Comparison of ENCODE assay signal across 1 cellular context in genomic region chr2:132424526-132425121, GRCh38.
A peak's percentile ranks its signal among the peaks of the same experiment; 100 is the strongest.
TF ChIP-seq lines count a peak whose summit lies in the region.

No MANE protein-coding gene starts in this region.

TF ChIP-seq in HepG2, 621 proteins besides CTCF, POLR2A, EP300 and RAD21 (continued from another document):
- TF ChIP-seq PRDM10 (CRISPR knock-in tag; IDR thresholded peaks at IDR 0.05; ENCODE audit: low read depth) (peak; percentile 84), ZNF124 (CRISPR knock-in tag; IDR thresholded peaks at IDR 0.05) (no peak), SNRNP70 (IDR thresholded peaks at IDR 0.05; ENCODE audit: low read depth, low read length) (no peak), ZNF788 (CRISPR knock-in tag; IDR thresholded peaks at IDR 0.05; ENCODE audit: borderline replicate concordance) (peak; percentile 35; the same call in 1 of the 2 replicates), FOXP1 (IDR thresholded peaks at IDR 0.05) (no peak), FOXP1 (CRISPR knock-in tag; IDR thresholded peaks at IDR 0.05) (0 out of 2 replicates have a peak, but pooled peaks have one; percentile 30), ZSCAN31 (CRISPR knock-in tag; IDR thresholded peaks at IDR 0.05; ENCODE audit: low read depth) (0 out of 2 replicates have a peak, but pooled peaks have one; percentile 29), KAT8 (CRISPR knock-in tag; IDR thresholded peaks at IDR 0.05) (0 out of 2 replicates have a peak, but pooled peaks have one; percentile 14), HNF4G (IDR thresholded peaks at IDR 0.05; ENCODE audit: borderline replicate concordance, low read depth, low read length) (peak; percentile 59; the same call in 1 of the 2 replicates), HNF4G (CRISPR knock-in tag; IDR thresholded peaks at IDR 0.05; ENCODE audit: borderline replicate concordance, low read depth) (no peak), HDAC2 (CRISPR knock-in tag; IDR thresholded peaks at IDR 0.05) (0 out of 2 replicates have a peak, but pooled peaks have one; percentile 25), ZNF567 (CRISPR knock-in tag; IDR thresholded peaks at IDR 0.05; ENCODE audit: borderline replicate concordance) (0 out of 2 replicates have a peak, but pooled peaks have one; percentile 24), ZFY (CRISPR knock-in tag; IDR thresholded peaks at IDR 0.05) (no peak), RBM39 (IDR thresholded peaks at IDR 0.05; ENCODE audit: low read depth, low read length, poor library complexity, severe bottlenecking) (no peak), TBX2 (CRISPR knock-in tag; IDR thresholded peaks at IDR 0.05; ENCODE audit: borderline replicate concordance) (peak; percentile 45; the same call in 1 of the 2 replicates), PHF8 (CRISPR knock-in tag; IDR thresholded peaks at IDR 0.05) (peak; percentile 38; the same call in 1 of the 2 replicates), ZNF747 (CRISPR knock-in tag; IDR thresholded peaks at IDR 0.05; ENCODE audit: borderline replicate concordance) (0 out of 2 replicates have a peak, but pooled peaks have one; percentile 46), SALL1 (CRISPR knock-in tag; IDR thresholded peaks at IDR 0.05) (peak; percentile 41), ZNF772 (CRISPR knock-in tag; IDR thresholded peaks at IDR 0.05) (0 out of 2 replicates have a peak, but pooled peaks have one; percentile 43), GATAD2A (CRISPR knock-in tag; IDR thresholded peaks at IDR 0.05) (0 out of 2 replicates have a peak, but pooled peaks have one; percentile 18), SAP130 (CRISPR knock-in tag; IDR thresholded peaks at IDR 0.05; ENCODE audit: low read depth) (0 out of 2 replicates have a peak, but pooled peaks have one; percentile 25), MIXL1 (CRISPR knock-in tag; IDR thresholded peaks at IDR 0.05) (no peak), ZNF780A (CRISPR knock-in tag; IDR thresholded peaks at IDR 0.05) (no peak), U2AF2 (IDR thresholded peaks at IDR 0.05; ENCODE audit: low read depth, low read length) (no peak), TOPORS (CRISPR knock-in tag; IDR thresholded peaks at IDR 0.05) (0 out of 2 replicates have a peak, but pooled peaks have one; percentile 22), WIZ (CRISPR knock-in tag; IDR thresholded peaks at IDR 0.05) (no peak), ZMYM2 (CRISPR knock-in tag; IDR thresholded peaks at IDR 0.05) (0 out of 2 replicates have a peak, but pooled peaks have one; percentile 30), ZNF264 (CRISPR knock-in tag; IDR thresholded peaks at IDR 0.05) (no peak), SOX6 (IDR thresholded peaks at IDR 0.05) (no peak), SOX6 (CRISPR knock-in tag; IDR thresholded peaks at IDR 0.05) (peak; percentile 48; the same call in 1 of the 2 replicates), ZNF614 (CRISPR knock-in tag; IDR thresholded peaks at IDR 0.05; ENCODE audit: borderline replicate concordance) (no peak), CHCHD3 (CRISPR knock-in tag; IDR thresholded peaks at IDR 0.05) (no peak), MIER2 (CRISPR knock-in tag; IDR thresholded peaks at IDR 0.05) (0 out of 2 replicates have a peak, but pooled peaks have one; percentile 27), CEBPB (IDR thresholded peaks at IDR 0.05; ENCODE audit: borderline replicate concordance, low read depth, low read length) (peak; percentile 37; the same call in 1 of the 2 replicates), TEAD3 (CRISPR knock-in tag; optimal IDR thresholded peaks at IDR 0.05; ENCODE audit: borderline replicate concordance) (peak; percentile 48), POGZ (CRISPR knock-in tag; IDR thresholded peaks at IDR 0.05) (peak; percentile 23; the same call in 1 of the 2 replicates), ZNF644 (CRISPR knock-in tag; IDR thresholded peaks at IDR 0.05; ENCODE audit: low read depth) (peak; percentile 83), RXRB (CRISPR knock-in tag; IDR thresholded peaks at IDR 0.05; ENCODE audit: borderline replicate concordance) (0 out of 2 replicates have a peak, but pooled peaks have one; percentile 9), ZNF292 (CRISPR knock-in tag; IDR thresholded peaks at IDR 0.05; ENCODE audit: borderline replicate concordance, low read depth) (0 out of 2 replicates have a peak, but pooled peaks have one; percentile 50), GABPB1 (CRISPR knock-in tag; IDR thresholded peaks at IDR 0.05) (no peak), HNF4A (CRISPR knock-in tag; IDR thresholded peaks at IDR 0.05) (peak; percentile 59; the same call in 1 of the 2 replicates)
- TF ChIP-seq, protein P1, sequence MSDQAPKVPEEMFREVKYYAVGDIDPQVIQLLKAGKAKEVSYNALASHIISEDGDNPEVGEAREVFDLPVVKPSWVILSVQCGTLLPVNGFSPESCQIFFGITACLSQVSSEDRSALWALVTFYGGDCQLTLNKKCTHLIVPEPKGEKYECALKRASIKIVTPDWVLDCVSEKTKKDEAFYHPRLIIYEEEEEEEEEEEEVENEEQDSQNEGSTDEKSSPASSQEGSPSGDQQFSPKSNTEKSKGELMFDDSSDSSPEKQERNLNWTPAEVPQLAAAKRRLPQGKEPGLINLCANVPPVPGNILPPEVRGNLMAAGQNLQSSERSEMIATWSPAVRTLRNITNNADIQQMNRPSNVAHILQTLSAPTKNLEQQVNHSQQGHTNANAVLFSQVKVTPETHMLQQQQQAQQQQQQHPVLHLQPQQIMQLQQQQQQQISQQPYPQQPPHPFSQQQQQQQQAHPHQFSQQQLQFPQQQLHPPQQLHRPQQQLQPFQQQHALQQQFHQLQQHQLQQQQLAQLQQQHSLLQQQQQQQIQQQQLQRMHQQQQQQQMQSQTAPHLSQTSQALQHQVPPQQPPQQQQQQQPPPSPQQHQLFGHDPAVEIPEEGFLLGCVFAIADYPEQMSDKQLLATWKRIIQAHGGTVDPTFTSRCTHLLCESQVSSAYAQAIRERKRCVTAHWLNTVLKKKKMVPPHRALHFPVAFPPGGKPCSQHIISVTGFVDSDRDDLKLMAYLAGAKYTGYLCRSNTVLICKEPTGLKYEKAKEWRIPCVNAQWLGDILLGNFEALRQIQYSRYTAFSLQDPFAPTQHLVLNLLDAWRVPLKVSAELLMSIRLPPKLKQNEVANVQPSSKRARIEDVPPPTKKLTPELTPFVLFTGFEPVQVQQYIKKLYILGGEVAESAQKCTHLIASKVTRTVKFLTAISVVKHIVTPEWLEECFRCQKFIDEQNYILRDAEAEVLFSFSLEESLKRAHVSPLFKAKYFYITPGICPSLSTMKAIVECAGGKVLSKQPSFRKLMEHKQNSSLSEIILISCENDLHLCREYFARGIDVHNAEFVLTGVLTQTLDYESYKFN (CRISPR knock-in tag; conservative IDR thresholded peaks at IDR 0.05): 0 out of 2 replicates have a peak, but pooled peaks have one; percentile 27
- TF ChIP-seq, protein P2, sequence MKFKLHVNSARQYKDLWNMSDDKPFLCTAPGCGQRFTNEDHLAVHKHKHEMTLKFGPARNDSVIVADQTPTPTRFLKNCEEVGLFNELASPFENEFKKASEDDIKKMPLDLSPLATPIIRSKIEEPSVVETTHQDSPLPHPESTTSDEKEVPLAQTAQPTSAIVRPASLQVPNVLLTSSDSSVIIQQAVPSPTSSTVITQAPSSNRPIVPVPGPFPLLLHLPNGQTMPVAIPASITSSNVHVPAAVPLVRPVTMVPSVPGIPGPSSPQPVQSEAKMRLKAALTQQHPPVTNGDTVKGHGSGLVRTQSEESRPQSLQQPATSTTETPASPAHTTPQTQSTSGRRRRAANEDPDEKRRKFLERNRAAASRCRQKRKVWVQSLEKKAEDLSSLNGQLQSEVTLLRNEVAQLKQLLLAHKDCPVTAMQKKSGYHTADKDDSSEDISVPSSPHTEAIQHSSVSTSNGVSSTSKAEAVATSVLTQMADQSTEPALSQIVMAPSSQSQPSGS (CRISPR knock-in tag; IDR thresholded peaks at IDR 0.05): peak; percentile 58; the same call in 1 of the 2 replicates
- TF ChIP-seq, protein P3, sequence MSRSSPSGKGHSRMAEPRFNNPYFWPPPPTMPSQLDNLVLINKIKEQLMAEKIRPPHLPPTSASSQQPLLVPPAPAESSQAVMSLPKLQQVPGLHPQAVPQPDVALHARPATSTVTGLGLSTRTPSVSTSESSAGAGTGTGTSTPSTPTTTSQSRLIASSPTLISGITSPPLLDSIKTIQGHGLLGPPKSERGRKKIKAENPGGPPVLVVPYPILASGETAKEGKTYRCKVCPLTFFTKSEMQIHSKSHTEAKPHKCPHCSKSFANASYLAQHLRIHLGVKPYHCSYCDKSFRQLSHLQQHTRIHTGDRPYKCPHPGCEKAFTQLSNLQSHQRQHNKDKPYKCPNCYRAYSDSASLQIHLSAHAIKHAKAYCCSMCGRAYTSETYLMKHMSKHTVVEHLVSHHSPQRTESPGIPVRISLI (CRISPR knock-in tag; IDR thresholded peaks at IDR 0.05; ENCODE audit: borderline replicate concordance): peak; percentile 56; the same call in 1 of the 2 replicates
